In the genomic region with DNA sequence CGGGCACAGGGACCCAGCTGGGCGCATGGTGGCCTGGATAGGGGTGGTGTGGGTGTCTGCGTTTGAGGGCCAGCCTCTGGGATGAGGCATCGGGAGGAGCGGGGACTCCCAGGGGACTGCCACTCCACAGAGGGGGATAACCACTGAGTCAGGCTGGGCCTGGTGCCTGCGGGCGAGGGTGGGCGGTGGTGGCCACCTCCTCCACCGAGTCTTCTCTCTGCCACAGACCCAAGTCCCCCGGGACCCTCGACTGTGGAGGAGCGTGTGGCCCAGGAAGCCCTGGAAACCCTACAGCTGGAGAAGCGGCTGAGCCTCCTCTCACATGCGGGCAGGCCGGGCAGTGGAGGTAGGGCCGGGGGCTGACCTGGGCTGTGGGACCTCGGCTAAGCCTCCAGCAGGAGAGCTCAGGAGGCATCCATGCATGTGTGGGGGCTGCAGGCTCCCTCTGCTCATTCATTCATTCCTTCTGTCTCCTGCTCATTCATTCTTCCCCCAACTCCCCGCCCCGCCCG, we compare ENCODE assay signal across 15 cellular contexts. TPM values are rescaled to one million over a fixed set of nuclear protein-coding genes. Genes with fewer than 3 reads are reported as not detected.
DNase-seq lines count a peak whose midpoint lies in the region; ATAC-seq and TF ChIP-seq lines count a peak whose summit lies in the region.
"Had no signal": no experiment of that assay in that cellular context is flagged by ENCODE, and none has a peak within 500 bp of the region (broad histone marks: within the 10 kb centered on the region; RNA-seq: fewer than 3 reads in every experiment).

No MANE protein-coding gene starts in this region.

- no peak overlapping the region for H3K27ac Mint-ChIP-seq in activated T-cell treated with anti-CD3 and anti-CD28 coated beads, Interleukin-2, amount 50 U/mL, for 72 hours
- H3K27ac Mint-ChIP-seq in activated T-cell treated with anti-CD3 and anti-CD28 coated beads, Interleukin-2, amount 50 U/mL, for 24 hours = no peak overlapping the region
- H3K27ac Mint-ChIP-seq in activated naive CD8-positive, alpha-beta T cell treated with anti-CD3 and anti-CD28 coated beads for 36 hours = no peak overlapping the region
- H3K27ac Mint-ChIP-seq in stimulated activated naive B cell treated with anti-CD40 and anti-IgM and Interleukin-4, amounts not matched to agents 10 μg/mL and 1 μg/mL and 100 μg/mL, for 72 hours = no peak overlapping the region
- no peak overlapping the region for H3K27ac Mint-ChIP-seq in activated naive CD4-positive, alpha-beta T cell treated with anti-CD3 and anti-CD28 coated beads, Interleukin-2, amount 10 ng/mL, durations not matched to agents 7 days and 5 days
- H3K27ac Mint-ChIP-seq: activated CD4-positive, alpha-beta T cell treated with anti-CD3 and anti-CD28 coated beads, Interleukin-2, amount 10 ng/mL, durations not matched to agents 24 days and 14 days had no signal

- H2AFZ ChIP-seq in Karpas-422 (ENCODE audit: low read length) = no peak overlapping the region

- CTCF ChIA-PET in activated naive CD4-positive, alpha-beta T cell treated with anti-CD3 and anti-CD28 coated beads, Interleukin-2, amount 10 ng/mL, durations not matched to agents 7 days and 5 days (lab: Charles Lee) = no interaction called here

- H3K9me3 ChIP-seq in Karpas-422 (ENCODE audit: low read length) = no peaks in the 10 kb centered on the region

- no peaks in the 10 kb centered on the region for H3K4me1 Mint-ChIP-seq in activated T-cell treated with anti-CD3 and anti-CD28 coated beads, Interleukin-2, amount 50 U/mL, for 72 hours (ENCODE audit: low read depth)
- H3K4me1 Mint-ChIP-seq in activated T-cell treated with anti-CD3 and anti-CD28 coated beads, Interleukin-2, amount 50 U/mL, for 24 hours (ENCODE audit: low read depth) = peaks cover 2% of the 10 kb centered on the region
- peaks cover 2% of the 10 kb centered on the region for H3K4me1 Mint-ChIP-seq in activated naive CD8-positive, alpha-beta T cell treated with anti-CD3 and anti-CD28 coated beads for 36 hours
- H3K4me1 Mint-ChIP-seq in stimulated activated naive B cell treated with anti-CD40 and anti-IgM and Interleukin-4, amounts not matched to agents 10 μg/mL and 1 μg/mL and 100 μg/mL, for 72 hours = peaks cover 41 to 51% of the 10 kb centered on the region in 2 donors
- no peaks in the 10 kb centered on the region for H3K4me1 Mint-ChIP-seq in activated naive CD4-positive, alpha-beta T cell treated with anti-CD3 and anti-CD28 coated beads, Interleukin-2, amount 10 ng/mL, durations not matched to agents 7 days and 5 days
- H3K4me1 Mint-ChIP-seq: activated CD4-positive, alpha-beta T cell treated with anti-CD3 and anti-CD28 coated beads, Interleukin-2, amount 10 ng/mL, durations not matched to agents 24 days and 14 days had no signal

- peaks cover 39% of the 10 kb centered on the region for H3K27me3 Mint-ChIP-seq in activated T-cell treated with anti-CD3 and anti-CD28 coated beads, Interleukin-2, amount 50 U/mL, for 72 hours (ENCODE audit: low read depth)
- peaks cover 27% of the 10 kb centered on the region for H3K27me3 Mint-ChIP-seq in activated T-cell treated with anti-CD3 and anti-CD28 coated beads, Interleukin-2, amount 50 U/mL, for 24 hours
- H3K27me3 Mint-ChIP-seq in activated naive CD8-positive, alpha-beta T cell treated with anti-CD3 and anti-CD28 coated beads for 36 hours = peaks cover 41% of the 10 kb centered on the region
- H3K27me3 Mint-ChIP-seq in stimulated activated naive B cell treated with anti-CD40 and anti-IgM and Interleukin-4, amounts not matched to agents 10 μg/mL and 1 μg/mL and 100 μg/mL, for 72 hours = peaks cover 13 to 16% of the 10 kb centered on the region in 2 donors
- H3K27me3 Mint-ChIP-seq in activated naive CD4-positive, alpha-beta T cell treated with anti-CD3 and anti-CD28 coated beads, Interleukin-2, amount 10 ng/mL, durations not matched to agents 7 days and 5 days = peaks cover 66% of the 10 kb centered on the region

- H3K4me2 ChIP-seq in Karpas-422 (ENCODE audit: low read depth, low read length, poor library complexity, severe bottlenecking) = no peak overlapping the region

- no peak overlapping the region for H3K4me3 Mint-ChIP-seq in activated T-cell treated with anti-CD3 and anti-CD28 coated beads, Interleukin-2, amount 50 U/mL, for 72 hours
- no peak overlapping the region for H3K4me3 Mint-ChIP-seq in activated T-cell treated with anti-CD3 and anti-CD28 coated beads, Interleukin-2, amount 50 U/mL, for 24 hours
- no peak overlapping the region for H3K4me3 Mint-ChIP-seq in activated naive CD8-positive, alpha-beta T cell treated with anti-CD3 and anti-CD28 coated beads for 36 hours
- no peak overlapping the region for H3K4me3 Mint-ChIP-seq in stimulated activated naive B cell treated with anti-CD40 and anti-IgM and Interleukin-4, amounts not matched to agents 10 μg/mL and 1 μg/mL and 100 μg/mL, for 72 hours
- H3K4me3 Mint-ChIP-seq in activated naive CD4-positive, alpha-beta T cell treated with anti-CD3 and anti-CD28 coated beads, Interleukin-2, amount 10 ng/mL, durations not matched to agents 7 days and 5 days = no peak overlapping the region
- H3K4me3 Mint-ChIP-seq: activated CD4-positive, alpha-beta T cell treated with anti-CD3 and anti-CD28 coated beads, Interleukin-2, amount 10 ng/mL, durations not matched to agents 24 days and 14 days had no signal

- ATAC-seq in activated T-cell treated with anti-CD3 and anti-CD28 coated beads, Interleukin-2, amount 50 U/mL, for 72 hours (replicated peaks in 1 of 2) = peak; percentile 27 to 35
- peak; percentile 30 to 60 for ATAC-seq in stimulated activated naive B cell treated with anti-CD40 and anti-IgM and Interleukin-4, amounts not matched to agents 10 μg/mL and 1 μg/mL and 100 μg/mL, for 72 hours (replicated peaks)

- H3K27ac ChIP-seq in Karpas-422 (ENCODE audit: low read length) = no peak overlapping the region
- H3K27ac ChIP-seq: cardiac muscle cell had no signal

- no peaks in the 10 kb centered on the region for H3K9me2 ChIP-seq in Karpas-422 (replicated peaks; ENCODE audit: insufficient read depth, low read length)

- peaks cover 14% of the 10 kb centered on the region for H4K20me1 ChIP-seq in Karpas-422 (ENCODE audit: insufficient read depth, low read depth, low read length)

- peak in 1 of 2 donors; percentile 30 for DNase-seq in activated T-cell treated with anti-CD3 and anti-CD28 coated beads, Interleukin-2, amount 50 U/mL, for 72 hours
- DNase-seq in activated T-cell treated with anti-CD3 and anti-CD28 coated beads, Interleukin-2, amount 50 U/mL, for 24 hours = no peak
- DNase-seq in Karpas-422 = peak; percentile 64
- peak; percentile 31 for DNase-seq in activated naive CD8-positive, alpha-beta T cell treated with anti-CD3 and anti-CD28 coated beads for 36 hours
- peak; percentile 59 for DNase-seq in stimulated activated naive B cell treated with anti-CD40 and anti-IgM and Interleukin-4, amounts not matched to agents 10 μg/mL and 1 μg/mL and 100 μg/mL, for 72 hours
- no peak for DNase-seq in activated naive CD4-positive, alpha-beta T cell treated with anti-CD3 and anti-CD28 coated beads, Interleukin-2, amount 10 ng/mL, durations not matched to agents 7 days and 5 days
- DNase-seq in stimulated activated CD4-positive, alpha-beta T cell treated with anti-CD3 and anti-CD28 coated beads, Interleukin-15, amount 100 ng/mL, for 24 hours = no peak
- no peak for DNase-seq in foreskin fibroblast
- DNase-seq: activated CD4-positive, alpha-beta T cell treated with anti-CD3 and anti-CD28 coated beads, Interleukin-2, amount 10 ng/mL, durations not matched to agents 24 days and 14 days; activated gamma-delta T cell treated with Interleukin-2 at 50 U/mL for 16 hours; kidney; NCI-H187; stimulated activated CD4-positive, alpha-beta T cell treated with anti-CD3 and anti-CD28 coated beads, Interleukin-2, amount 100 ng/mL, for 48 hours; stimulated activated naive CD4-positive, alpha-beta T cell had no signal

- H3K36me3 Mint-ChIP-seq in activated T-cell treated with anti-CD3 and anti-CD28 coated beads, Interleukin-2, amount 50 U/mL, for 72 hours (ENCODE audit: insufficient read depth in 2 of 2) = no peaks in the 10 kb centered on the region
- no peaks in the 10 kb centered on the region for H3K36me3 Mint-ChIP-seq in activated T-cell treated with anti-CD3 and anti-CD28 coated beads, Interleukin-2, amount 50 U/mL, for 24 hours (ENCODE audit: low read depth)
- H3K36me3 Mint-ChIP-seq in activated naive CD8-positive, alpha-beta T cell treated with anti-CD3 and anti-CD28 coated beads for 36 hours = peaks cover 2% of the 10 kb centered on the region
- H3K36me3 Mint-ChIP-seq in stimulated activated naive B cell treated with anti-CD40 and anti-IgM and Interleukin-4, amounts not matched to agents 10 μg/mL and 1 μg/mL and 100 μg/mL, for 72 hours = peaks cover 4 to 11% of the 10 kb centered on the region in 2 donors
- no peaks in the 10 kb centered on the region for H3K36me3 Mint-ChIP-seq in activated naive CD4-positive, alpha-beta T cell treated with anti-CD3 and anti-CD28 coated beads, Interleukin-2, amount 10 ng/mL, durations not matched to agents 7 days and 5 days

- H3K4me3 ChIP-seq in Karpas-422 (ENCODE audit: low read length) = no peak overlapping the region
- H3K4me3 ChIP-seq in foreskin fibroblast (ENCODE audit: low read depth in 1 of 2, low read length in 2 of 2) = no peak overlapping the region
- H3K4me3 ChIP-seq: cardiac muscle cell had no signal

- no peaks in the 10 kb centered on the region for H3K27me3 ChIP-seq in Karpas-422 (ENCODE audit: low read length)

- TF ChIP-seq CTCF in foreskin fibroblast (IDR thresholded peaks at IDR 0.05; ENCODE audit: low read depth, low read length) = no peak

- no peaks in the 10 kb centered on the region for H3K79me2 ChIP-seq in Karpas-422 (ENCODE audit: low read length)

- no peaks in the 10 kb centered on the region for H3K9me3 Mint-ChIP-seq in activated T-cell treated with anti-CD3 and anti-CD28 coated beads, Interleukin-2, amount 50 U/mL, for 72 hours
- no peaks in the 10 kb centered on the region for H3K9me3 Mint-ChIP-seq in activated T-cell treated with anti-CD3 and anti-CD28 coated beads, Interleukin-2, amount 50 U/mL, for 24 hours
- no peaks in the 10 kb centered on the region for H3K9me3 Mint-ChIP-seq in activated naive CD8-positive, alpha-beta T cell treated with anti-CD3 and anti-CD28 coated beads for 36 hours
- no peaks in the 10 kb centered on the region for H3K9me3 Mint-ChIP-seq in stimulated activated naive B cell treated with anti-CD40 and anti-IgM and Interleukin-4, amounts not matched to agents 10 μg/mL and 1 μg/mL and 100 μg/mL, for 72 hours
- H3K9me3 Mint-ChIP-seq in activated naive CD4-positive, alpha-beta T cell treated with anti-CD3 and anti-CD28 coated beads, Interleukin-2, amount 10 ng/mL, durations not matched to agents 7 days and 5 days = peaks cover 2% of the 10 kb centered on the region
- H3K9me3 Mint-ChIP-seq: activated CD4-positive, alpha-beta T cell treated with anti-CD3 and anti-CD28 coated beads, Interleukin-2, amount 10 ng/mL, durations not matched to agents 24 days and 14 days had no signal

- peaks cover 29% of the 10 kb centered on the region for H3K4me1 ChIP-seq in Karpas-422 (ENCODE audit: low read length)

- no peaks in the 10 kb centered on the region for H3K36me3 ChIP-seq in Karpas-422 (ENCODE audit: insufficient read depth, low read length)
- H3K36me3 ChIP-seq: cardiac muscle cell had no signal

- no peak overlapping the region for H3K9ac ChIP-seq in Karpas-422 (ENCODE audit: low read length)

RNA-seq across cellular contexts. Expression of a gene that starts 26.4 kb away (rescaled TPM):
- not detected for total RNA-seq in activated T-cell treated with anti-CD3 and anti-CD28 coated beads, Interleukin-2, amount 50 U/mL, for 72 hours
- total RNA-seq in Karpas-422 (2014; rRNA removed; shearing (Covaris generic); ENCODE audit: low replicate concordance) = 1.6 and 10.4 TPM in 2 replicates
- total RNA-seq in activated naive CD8-positive, alpha-beta T cell treated with anti-CD3 and anti-CD28 coated beads for 36 hours = not detected
- total RNA-seq: activated CD4-positive, alpha-beta T cell treated with anti-CD3 and anti-CD28 coated beads, Interleukin-2, amount 10 ng/mL, durations not matched to agents 24 days and 14 days had no signal

RNA-seq across cellular contexts. Expression of a gene that starts 42.7 kb away (rescaled TPM):
- 10 to 100 TPM; 49.7 to 52.7 TPM for total RNA-seq in activated T-cell treated with anti-CD3 and anti-CD28 coated beads, Interleukin-2, amount 50 U/mL, for 72 hours
- total RNA-seq in Karpas-422 (2014; rRNA removed; shearing (Covaris generic); ENCODE audit: low replicate concordance) = 15.3 and 57.2 TPM in 2 replicates
- total RNA-seq in activated naive CD8-positive, alpha-beta T cell treated with anti-CD3 and anti-CD28 coated beads for 36 hours = 10 to 100 TPM; 58.2 to 61.2 TPM

RNA-seq across cellular contexts. Expression of a gene that starts 47.7 kb away (rescaled TPM):
- total RNA-seq in activated T-cell treated with anti-CD3 and anti-CD28 coated beads, Interleukin-2, amount 50 U/mL, for 72 hours = under 1 TPM; 0.51 to 0.62 TPM
- not detected in 2 replicates for total RNA-seq in Karpas-422 (2014; rRNA removed; shearing (Covaris generic); ENCODE audit: low replicate concordance)
- not detected for total RNA-seq in activated naive CD8-positive, alpha-beta T cell treated with anti-CD3 and anti-CD28 coated beads for 36 hours
- total RNA-seq: activated CD4-positive, alpha-beta T cell treated with anti-CD3 and anti-CD28 coated beads, Interleukin-2, amount 10 ng/mL, durations not matched to agents 24 days and 14 days had no signal

Comparison
In these comparisons a context has a peak if more than half of its experiments do, and no peak if none do; other contexts are left out.
1. DNase-seq: peak in Karpas-422 (single experiment), activated naive CD8-positive, alpha-beta T cell treated with anti-CD3 and anti-CD28 coated beads for 36 hours (single experiment) and stimulated activated naive B cell treated with anti-CD40 and anti-IgM and Interleukin-4, amounts not matched to agents 10 μg/mL and 1 μg/mL and 100 μg/mL, for 72 hours (single experiment); none in activated T-cell treated with anti-CD3 and anti-CD28 coated beads, Interleukin-2, amount 50 U/mL, for 24 hours (single experiment), activated naive CD4-positive, alpha-beta T cell treated with anti-CD3 and anti-CD28 coated beads, Interleukin-2, amount 10 ng/mL, durations not matched to agents 7 days and 5 days (single experiment), stimulated activated CD4-positive, alpha-beta T cell treated with anti-CD3 and anti-CD28 coated beads, Interleukin-15, amount 100 ng/mL, for 24 hours (single experiment) and foreskin fibroblast (0 of 2).